Comparison of ENCODE assay signal across 8 cellular contexts in the genomic region with DNA sequence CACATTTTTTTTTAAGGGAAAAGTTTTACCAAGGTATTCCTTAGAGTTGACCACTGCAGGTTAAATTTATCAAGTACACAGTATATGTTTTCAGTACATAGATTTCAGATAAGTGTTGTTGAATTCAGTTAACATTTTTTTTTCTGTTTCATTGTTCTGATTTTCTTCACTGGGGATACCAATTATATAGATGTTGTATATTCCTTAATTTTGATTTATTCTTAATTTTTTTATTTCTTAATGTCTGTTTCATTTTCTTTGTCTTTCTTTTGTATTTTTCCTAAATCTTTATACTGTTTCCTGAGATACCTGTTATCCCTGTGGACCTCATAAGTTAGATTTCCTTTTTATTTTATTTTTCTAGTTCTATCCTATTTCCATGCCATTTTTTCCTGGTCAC.
"Had no signal": no experiment of that assay in that cellular context is flagged by ENCODE, and none has a peak within 500 bp of the region (broad histone marks: within the 10 kb centered on the region; RNA-seq: fewer than 3 reads in every experiment).

No MANE protein-coding gene starts in this region.

- ATAC-seq: GM12878 had no signal

- H3K4me3 ChIP-seq: GM12878 had no signal

- DNase-seq: GDM1, GF-D8 had no signal

- FAIRE-seq: G401.6, GM12878, GM12891, GM12892, GM18507, GM19239 had no signal
